ENCODE assay signal across 8 cellular contexts in the genomic region with DNA sequence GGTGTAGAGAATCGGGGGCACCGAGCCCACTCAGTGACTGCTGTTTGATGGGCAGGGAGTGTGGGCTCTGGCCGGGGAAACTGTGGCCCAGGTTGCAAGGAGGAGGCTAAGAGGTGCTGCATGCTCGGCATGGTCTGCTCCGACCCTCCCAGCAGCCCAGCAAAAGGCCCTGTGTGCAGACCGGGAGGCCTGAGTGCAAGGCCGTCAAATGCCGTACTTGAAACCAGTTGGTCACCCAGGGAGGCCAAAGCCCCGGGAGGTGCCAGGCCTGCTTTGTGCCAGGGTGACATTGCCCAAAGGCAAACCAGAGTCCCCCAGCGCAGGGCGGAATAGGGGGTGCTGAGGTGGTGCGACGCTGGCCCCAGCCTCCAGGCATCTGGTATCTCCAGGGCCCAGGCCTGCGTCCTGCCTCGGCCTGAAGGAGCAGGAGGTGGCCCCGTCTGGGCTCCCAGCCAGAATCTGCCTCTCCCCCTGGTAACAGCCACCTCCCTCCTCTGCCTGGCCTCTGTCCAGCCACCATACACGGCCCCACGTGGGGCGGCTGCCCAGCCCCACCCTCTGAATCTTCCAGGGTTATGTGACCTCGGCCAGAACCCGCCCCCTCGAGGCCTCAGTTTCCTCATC. TPM values are rescaled to one million over a fixed set of nuclear protein-coding genes. Genes with fewer than 3 reads are reported as not detected.
DNase-seq lines count a peak whose midpoint lies in the region; ATAC-seq and TF ChIP-seq lines count a peak whose summit lies in the region.

No MANE protein-coding gene starts in this region.

- H3K36me3 ChIP-seq in HEK293 (ENCODE audit: control insufficient read depth in 2 of 2, insufficient read depth in 1 of 2, low read length in 2 of 2): peaks cover 0 to 30% of the 10 kb centered on the region in 2 experiments; a peak in 2 of 3 replicates

- DNase-seq in OCI-M1 (lab: John Stamatoyannopoulos, UW) (peak; percentile 95), epithelial cell of prostate (ENCODE audit: low read depth, low spot score) (peak; percentile 67), myocyte (ENCODE audit: low read depth) (peak; percentile 86)
- DNase-seq in stimulated activated CD4-positive, alpha-beta T cell treated with anti-CD3 and anti-CD28 coated beads, Interleukin-2, amount 100 ng/mL, for 48 hours: no peak

- H3K4me1 ChIP-seq in HEK293 (ENCODE audit: control insufficient read depth, insufficient read depth, low read length): peaks cover 12% of the 10 kb centered on the region

- POLR2A ChIA-PET in HEK293 (lab: Yijun Ruan, JAX): interaction anchor here (0.6 to 1.0 kb wide), 3 partner anchors 58 to 125 kb away, joined by 3 to 5 read pairs (median 4); partner anchors contain the start of gene JUND

- no peak overlapping the region for H3K4me3 ChIP-seq in HEK293 (ENCODE audit: low read depth, low read length)

- H3K9me3 ChIP-seq in HEK293 (ENCODE audit: control insufficient read depth, insufficient read depth, low read depth, low read length): no peaks in the 10 kb centered on the region

- no peak for TF ChIP-seq CTCF in HEK293 (tag by site-specific recombination; IDR thresholded peaks at IDR 0.05)

- ATAC-seq in HG03565 (IDR thresholded peaks at IDR 0.05; ENCODE audit: unreplicated experiment) (no peak), GM19324 (IDR thresholded peaks at IDR 0.05; ENCODE audit: low FRiP score, unreplicated experiment) (no peak), HG02970 (IDR thresholded peaks at IDR 0.05; ENCODE audit: low FRiP score, unreplicated experiment) (no peak)

- CTCF ChIA-PET in HEK293 (lab: Yijun Ruan, JAX): interaction anchor here (2.5 kb wide), 1 partner anchor 11 kb away, joined by 8 read pairs; no protein-coding TSS in a partner anchor

- H3K27ac ChIP-seq in HEK293 (ENCODE audit: extremely low read depth, low read depth, low read length) (peak overlapping the region; percentile 85), epithelial cell of prostate (peak overlapping the region; percentile 48)

TF ChIP-seq in HEK293, 187 proteins besides CTCF, POLR2A, EP300 and RAD21 (continues in another document):
- TF ChIP-seq PRDM4 (tag by site-specific recombination; IDR thresholded peaks at IDR 0.05) (0 out of 2 replicates have a peak, but pooled peaks have one; percentile 33), KLF10 (tag by site-specific recombination; IDR thresholded peaks at IDR 0.05) (peak; percentile 83; the same call in 1 of the 2 replicates), ZNF132 (tag by site-specific recombination; IDR thresholded peaks at IDR 0.05; ENCODE audit: borderline replicate concordance) (no peak), KLF8 (tag by site-specific recombination; IDR thresholded peaks at IDR 0.05) (peak; percentile 56; the same call in 1 of the 2 replicates), ZBTB8A (tag by site-specific recombination; IDR thresholded peaks at IDR 0.05) (0 out of 2 replicates have a peak, but pooled peaks have one; percentile 32), MZF1 (tag by site-specific recombination; IDR thresholded peaks at IDR 0.05; ENCODE audit: borderline replicate concordance) (no peak), ZNF174 (tag by site-specific recombination; IDR thresholded peaks at IDR 0.05) (no peak), ZNF623 (tag by site-specific recombination; IDR thresholded peaks at IDR 0.05) (no peak), ZNF214 (tag by site-specific recombination; IDR thresholded peaks at IDR 0.05; ENCODE audit: borderline replicate concordance) (no peak), ZNF175 (tag by site-specific recombination; IDR thresholded peaks at IDR 0.05) (no peak), SP2 (tag by site-specific recombination; IDR thresholded peaks at IDR 0.05) (peak; percentile 31), ZNF266 (tag by site-specific recombination; IDR thresholded peaks at IDR 0.05; ENCODE audit: low read depth) (no peak), ZSCAN16 (tag by site-specific recombination; IDR thresholded peaks at IDR 0.05) (no peak), ZNF274 (IDR thresholded peaks at IDR 0.05; ENCODE audit: low read length) (no peak), ZNF274 (tag by site-specific recombination; IDR thresholded peaks at IDR 0.05; ENCODE audit: borderline replicate concordance) (no peak), ZNF670 (tag by site-specific recombination; IDR thresholded peaks at IDR 0.05; ENCODE audit: low read depth) (no peak), ZNF19 (tag by site-specific recombination; IDR thresholded peaks at IDR 0.05; ENCODE audit: low read depth) (no peak), ZNF558 (tag by site-specific recombination; IDR thresholded peaks at IDR 0.05) (no peak), KLF17 (tag by site-specific recombination; IDR thresholded peaks at IDR 0.05) (0 out of 2 replicates have a peak, but pooled peaks have one; percentile 59), YY2 (tag by site-specific recombination; IDR thresholded peaks at IDR 0.05) (no peak), ZNF423 (tag by site-specific recombination; IDR thresholded peaks at IDR 0.05) (peak; percentile 11; the same call in 1 of the 2 replicates), ZBTB17 (tag by site-specific recombination; IDR thresholded peaks at IDR 0.05) (peak; percentile 89), ZNF624 (tag by site-specific recombination; IDR thresholded peaks at IDR 0.05) (no peak), SETDB1 (IDR thresholded peaks at IDR 0.05; ENCODE audit: insufficient read length, low read length) (no peak), ZNF2 (tag by site-specific recombination; IDR thresholded peaks at IDR 0.05) (no peak), SP7 (tag by site-specific recombination; IDR thresholded peaks at IDR 0.05) (peak; percentile 57; the same call in 1 of the 2 replicates), ZNF629 (tag by site-specific recombination; IDR thresholded peaks at IDR 0.05) (peak; percentile 16)
- TF ChIP-seq, protein P1, sequence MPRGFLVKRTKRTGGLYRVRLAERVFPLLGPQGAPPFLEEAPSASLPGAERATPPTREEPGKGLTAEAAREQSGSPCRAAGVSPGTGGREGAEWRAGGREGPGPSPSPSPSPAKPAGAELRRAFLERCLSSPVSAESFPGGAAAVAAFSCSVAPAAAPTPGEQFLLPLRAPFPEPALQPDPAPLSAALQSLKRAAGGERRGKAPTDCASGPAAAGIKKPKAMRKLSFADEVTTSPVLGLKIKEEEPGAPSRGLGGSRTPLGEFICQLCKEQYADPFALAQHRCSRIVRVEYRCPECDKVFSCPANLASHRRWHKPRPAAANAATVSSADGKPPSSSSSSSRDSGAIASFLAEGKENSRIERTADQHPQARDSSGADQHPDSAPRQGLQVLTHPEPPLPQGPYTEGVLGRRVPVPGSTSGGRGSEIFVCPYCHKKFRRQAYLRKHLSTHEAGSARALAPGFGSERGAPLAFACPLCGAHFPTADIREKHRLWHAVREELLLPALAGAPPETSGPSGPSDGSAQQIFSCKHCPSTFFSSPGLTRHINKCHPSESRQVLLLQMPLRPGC (tag by site-specific recombination; IDR thresholded peaks at IDR 0.05): no peak
- TF ChIP-seq, protein P2, sequence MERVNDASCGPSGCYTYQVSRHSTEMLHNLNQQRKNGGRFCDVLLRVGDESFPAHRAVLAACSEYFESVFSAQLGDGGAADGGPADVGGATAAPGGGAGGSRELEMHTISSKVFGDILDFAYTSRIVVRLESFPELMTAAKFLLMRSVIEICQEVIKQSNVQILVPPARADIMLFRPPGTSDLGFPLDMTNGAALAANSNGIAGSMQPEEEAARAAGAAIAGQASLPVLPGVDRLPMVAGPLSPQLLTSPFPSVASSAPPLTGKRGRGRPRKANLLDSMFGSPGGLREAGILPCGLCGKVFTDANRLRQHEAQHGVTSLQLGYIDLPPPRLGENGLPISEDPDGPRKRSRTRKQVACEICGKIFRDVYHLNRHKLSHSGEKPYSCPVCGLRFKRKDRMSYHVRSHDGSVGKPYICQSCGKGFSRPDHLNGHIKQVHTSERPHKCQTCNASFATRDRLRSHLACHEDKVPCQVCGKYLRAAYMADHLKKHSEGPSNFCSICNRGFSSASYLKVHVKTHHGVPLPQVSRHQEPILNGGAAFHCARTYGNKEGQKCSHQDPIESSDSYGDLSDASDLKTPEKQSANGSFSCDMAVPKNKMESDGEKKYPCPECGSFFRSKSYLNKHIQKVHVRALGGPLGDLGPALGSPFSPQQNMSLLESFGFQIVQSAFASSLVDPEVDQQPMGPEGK (tag by site-specific recombination; IDR thresholded peaks at IDR 0.05): peak; percentile 96

RNA-seq across cellular contexts. Expression of gene PIK3R2, which starts 4.0 kb away (rescaled TPM):
- 48.4 and 50.5 TPM in 2 replicates for total RNA-seq in myocyte
- 63.5 TPM for polyA plus RNA-seq in myocyte (2012)

RNA-seq across cellular contexts. Expression of gene IFI30, which starts 16.7 kb away (rescaled TPM):
- 0.73 and 6.5 TPM in 2 replicates for total RNA-seq in myocyte
- polyA plus RNA-seq in myocyte (2012): 0.57 TPM

RNA-seq across cellular contexts. Expression of gene MPV17L2, which starts 36.1 kb away (rescaled TPM):
- 52.1 and 68.6 TPM in 2 replicates for total RNA-seq in myocyte
- polyA plus RNA-seq in myocyte (2012): 19.8 TPM

RNA-seq across cellular contexts. Expression of gene RAB3A, which starts 46.9 kb away (rescaled TPM):
- 2.7 and 3.4 TPM in 2 replicates for total RNA-seq in myocyte
- polyA plus RNA-seq in myocyte (2012): 4.3 TPM

RNA-seq across cellular contexts. Expression of gene MAST3, which starts 59.4 kb away (rescaled TPM):
- total RNA-seq in myocyte: 5.8 and 6.2 TPM in 2 replicates
- polyA plus RNA-seq in myocyte (2012): 12.2 TPM

Comparison
In these comparisons a context has a peak if more than half of its experiments do, and no peak if none do; other contexts are left out.
1. DNase-seq: peak in OCI-M1 (single experiment), epithelial cell of prostate (single experiment) and myocyte (single experiment); none in stimulated activated CD4-positive, alpha-beta T cell treated with anti-CD3 and anti-CD28 coated beads, Interleukin-2, amount 100 ng/mL, for 48 hours (0 of 2).